8 cellular contexts compared by ENCODE assay signal in the genomic region with DNA sequence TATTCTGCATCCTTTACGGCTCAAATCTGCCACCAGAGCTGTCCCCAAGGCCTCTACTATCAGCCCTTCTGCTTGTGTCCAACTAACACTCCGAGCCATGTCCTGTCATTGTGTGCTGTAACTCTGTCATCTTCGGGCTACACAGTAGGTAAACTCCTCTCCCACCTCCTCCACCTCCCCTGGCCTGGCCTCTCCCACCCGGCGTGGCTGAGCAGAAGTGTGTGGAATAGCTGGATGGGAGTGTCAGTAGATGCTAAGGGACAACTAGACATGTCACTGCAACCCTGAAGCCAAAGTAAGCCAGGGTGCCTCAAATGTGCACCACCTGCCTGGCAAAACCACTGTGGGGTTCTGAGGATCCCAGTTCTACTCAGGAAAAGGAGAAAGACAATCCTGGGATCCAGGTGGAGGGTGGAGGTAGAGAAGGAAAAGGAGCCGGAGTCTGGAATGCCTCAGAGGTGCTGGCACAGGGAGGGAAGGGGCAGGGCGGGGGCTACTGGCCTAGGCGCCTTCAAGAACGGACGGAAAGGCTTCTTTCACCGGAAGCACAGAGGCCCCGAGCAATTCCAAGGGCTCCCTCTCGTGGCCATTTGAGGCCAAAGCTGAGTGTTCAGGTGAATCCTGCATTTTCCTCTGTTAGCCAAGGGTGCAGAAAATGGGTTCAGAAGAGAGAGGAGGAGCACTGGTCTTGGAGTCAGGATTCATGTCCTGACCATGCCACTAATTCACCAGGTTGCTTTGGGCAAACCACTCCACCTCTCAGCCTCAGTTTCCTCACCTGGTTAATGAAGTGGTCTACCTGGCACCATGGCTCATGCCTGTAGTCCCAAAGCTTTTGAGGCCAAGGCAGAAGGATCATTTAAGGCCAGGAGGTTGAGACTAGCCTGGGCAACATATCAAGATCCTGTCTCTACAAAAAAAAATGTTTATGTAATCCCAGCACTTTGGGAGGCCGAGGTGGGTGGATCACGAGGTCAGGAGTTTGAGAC. TPM values are rescaled to one million over a fixed set of nuclear protein-coding genes. Genes with fewer than 3 reads are reported as not detected.
DNase-seq lines count a peak whose midpoint lies in the region; ATAC-seq and TF ChIP-seq lines count a peak whose summit lies in the region.

No MANE protein-coding gene starts in this region.

- H4K8ac ChIP-seq in IMR-90 (ENCODE audit: low read depth in 2 of 2, low read length in 2 of 2), result no peak overlapping the region

- intact Hi-C loops in IMR-90 (cut with micrococcal nuclease) (no loop called here), sciatic nerve (cut with DNase I) (loop anchor here (5.0 kb wide), 1 partner anchor 1624 kb away; no protein-coding TSS in a partner anchor)

- H4K20me1 ChIP-seq in IMR-90 (ENCODE audit: insufficient read depth, low read length), result no peaks in the 10 kb centered on the region

- peak; percentile 52 for TF ChIP-seq CTCF in IMR-90 (conservative IDR thresholded peaks at IDR 0.05; ENCODE audit: low read depth, low read length)
- peak in 5 of 6 experiments; percentile 37 to 55 (median 45) for TF ChIP-seq CTCF in Peyer's patch (IDR thresholded peaks at IDR 0.05)
- TF ChIP-seq CTCF in cardiac muscle cell (IDR thresholded peaks at IDR 0.05; ENCODE audit: low read depth, low read length), result peak; percentile 84

- H3K9ac ChIP-seq in IMR-90 (ENCODE audit: low read depth, low read length), result no peak overlapping the region

- H3K4me1 ChIP-seq in IMR-90 (ENCODE audit: control insufficient read depth, insufficient read depth, low read length) (no peaks in the 10 kb centered on the region), Peyer's patch (no peaks in the 10 kb centered on the region), cardiac muscle cell (ENCODE audit: low read depth) (no peaks in the 10 kb centered on the region)

- H3K4me2 ChIP-seq in IMR-90 (ENCODE audit: low read depth, low read length), result no peak overlapping the region

- TF ChIP-seq RAD21 in IMR-90 (IDR thresholded peaks at IDR 0.05; ENCODE audit: low read length), result peak; percentile 46

- no peak overlapping the region for H2BK120ac ChIP-seq in IMR-90 (ENCODE audit: low read depth, low read length)

- POLR2A ChIA-PET in IMR-90 (lab: Charles Lee; ENCODE audit: unreplicated experiment), result no interaction called here

- H2BK5ac ChIP-seq in IMR-90 (ENCODE audit: low read depth, low read length, poor library complexity, severe bottlenecking), result no peak overlapping the region

- no peak overlapping the region for H3K14ac ChIP-seq in IMR-90 (replicated peaks; ENCODE audit: low read depth, low read length)

- H3K18ac ChIP-seq in IMR-90 (ENCODE audit: low read depth, low read length), result no peak overlapping the region

- no peak overlapping the region for H3K4ac ChIP-seq in IMR-90 (ENCODE audit: low read depth, low read length)

- no TSS peak for BruUV-seq in IMR-90 (replicated peaks; lab: Mats Ljungman, UMichigan)

- no peaks in the 10 kb centered on the region for H3K79me1 ChIP-seq in IMR-90 (ENCODE audit: low read depth in 1 of 2, low read length in 2 of 2)

- H4K5ac ChIP-seq in IMR-90 (ENCODE audit: low read depth, low read length), result no peak overlapping the region

- H3K27me3 ChIP-seq in IMR-90 (ENCODE audit: control insufficient read depth, insufficient read depth, low read length), result peaks cover 6% of the 10 kb centered on the region
- H3K27me3 ChIP-seq in Peyer's patch, result no peaks in the 10 kb centered on the region
- no peaks in the 10 kb centered on the region for H3K27me3 ChIP-seq in cardiac muscle cell

- H3K56ac ChIP-seq in IMR-90 (ENCODE audit: extremely low read depth, insufficient read depth, low read length), result no peak overlapping the region

- H2BK20ac ChIP-seq in IMR-90 (ENCODE audit: low read depth, low read length), result no peak overlapping the region

- H3K9me3 ChIP-seq in IMR-90 (ENCODE audit: control insufficient read depth, insufficient read depth, low read length) (no peaks in the 10 kb centered on the region), Peyer's patch (no peaks in the 10 kb centered on the region), cardiac muscle cell (ENCODE audit: low read depth) (no peaks in the 10 kb centered on the region)

- H2AFZ ChIP-seq in IMR-90 (replicated peaks; ENCODE audit: low read length, poor library complexity), result peak overlapping the region; percentile 24

- H3K27ac ChIP-seq in IMR-90 (ENCODE audit: insufficient read depth, low read length) (no peak overlapping the region), Peyer's patch (no peak overlapping the region), cardiac muscle cell (no peak overlapping the region)

- H2BK15ac ChIP-seq in IMR-90 (ENCODE audit: low read depth, low read length), result no peak overlapping the region

- in situ Hi-C loops in ACHN (cut with HindIII; ENCODE audit: low pct_ligation_motif_present, low pct_unique_long_range_greater_than_20kb, low sequenced_read_pairs), result loop anchor here (25.0 kb wide), 1 partner anchor 244 kb away; no protein-coding TSS in a partner anchor
- in situ Hi-C loops in IMR-90 (cut with MboI; ENCODE audit: low sequenced_read_pairs), result no loop called here

- no peak overlapping the region for H4K91ac ChIP-seq in IMR-90 (ENCODE audit: insufficient read depth, low read depth, low read length)

- CTCF ChIA-PET in IMR-90 (lab: Yijun Ruan, JAX), result interaction anchor here (0.6 kb wide), 1 partner anchor 11 kb away, joined by 3 read pairs; no protein-coding TSS in a partner anchor

- H3K4me3 ChIP-seq in IMR-90 (ENCODE audit: insufficient read depth, low read depth, low read length), result no peak overlapping the region
- no peak overlapping the region for H3K4me3 ChIP-seq in Peyer's patch
- no peak overlapping the region for H3K4me3 ChIP-seq in cardiac muscle cell

- DNase-seq in ACHN (peak; percentile 62), IMR-90 (peak; percentile 17), Peyer's patch (peak in 2 of 3 donors; percentile 46 to 80), cardiac muscle cell (ENCODE audit: low read depth in 1 of 2, low spot score in 1 of 2) (peak; percentile 52 to 75), sciatic nerve (ENCODE audit: low spot score) (no peak)
- peak; percentile 28 for DNase-seq in activated T-helper 9 cell treated with anti-CD3 and anti-CD28 coated beads, Interleukin-2, amount 50 U/mL, for 16 hours (ENCODE audit: low read depth)

- H3K36me3 ChIP-seq in IMR-90 (ENCODE audit: control insufficient read depth, insufficient read depth, low read length) (no peaks in the 10 kb centered on the region), Peyer's patch (no peaks in the 10 kb centered on the region), cardiac muscle cell (no peaks in the 10 kb centered on the region)

- H3K23ac ChIP-seq in IMR-90 (ENCODE audit: low read depth, low read length), result no peak overlapping the region

- ATAC-seq in GM18502 (IDR thresholded peaks at IDR 0.05; ENCODE audit: poor library complexity, unreplicated experiment) (peak; percentile 60), IMR-90 (ENCODE audit: low read depth) (peak; percentile 70; the same call in 1 of the 2 replicates), sciatic nerve (peak; percentile 50), GM19023 (IDR thresholded peaks at IDR 0.05; ENCODE audit: unreplicated experiment) (no peak)

- dilution Hi-C loops in IMR-90 (cut with HindIII; ENCODE audit: low sequenced_read_pairs, unreplicated experiment), result no loop called here

- H2AK5ac ChIP-seq in IMR-90 (ENCODE audit: low read depth, low read length), result no peak overlapping the region

- no peaks in the 10 kb centered on the region for H3K9me1 ChIP-seq in IMR-90 (ENCODE audit: insufficient read depth, low read length)

- TF ChIP-seq POLR2A in IMR-90 (IDR thresholded peaks at IDR 0.05; ENCODE audit: low read depth, low read length) (no peak), Peyer's patch (IDR thresholded peaks at IDR 0.05) (no peak)

- 23% methylated on average over 7 of the region's 15 CpGs; no CpG with 5 or more reads in 1 of the 2 experiments for WGBS in IMR-90 (ENCODE audit: extremely low coverage in 2 of 2, insufficient read length in 1 of 2), 2 experiments

- no peak overlapping the region for H2AK9ac ChIP-seq in IMR-90 (replicated peaks; ENCODE audit: low read depth, low read length, poor library complexity)

TF ChIP-seq in IMR-90, 13 proteins besides CTCF, POLR2A, EP300 and RAD21:
- TF ChIP-seq SMC3 (IDR thresholded peaks at IDR 0.05; ENCODE audit: low read depth, low read length) (peak; percentile 30; the same call in 1 of the 2 replicates), BHLHE40 (IDR thresholded peaks at IDR 0.05; ENCODE audit: low read depth, low read length) (no peak)
TF ChIP-seq in IMR-90: peak in this region for 1.

RNA-seq across cellular contexts. Expression of gene FAM181A, which starts 20.5 kb away (rescaled TPM):
- total RNA-seq in IMR-90 (2012; rRNA removed) (not detected in 2 replicates), Peyer's patch (not detected), cardiac muscle cell (not detected in 2 replicates), sciatic nerve (not detected)
- polyA plus RNA-seq in IMR-90 (2012; rRNA removed) (not detected in 2 replicates), cardiac muscle cell (0.16 TPM in 1 of 2 replicates, not detected in the other)
- polyA plus RNA-seq in IMR-90 (2012; cell fraction: cytosol; rRNA removed), result not detected in 2 replicates
- not detected in 2 replicates for polyA plus RNA-seq in IMR-90 (2012; cell fraction: nucleus; rRNA removed; ENCODE audit: low replicate concordance)
